ENCODE assay signal across 13 cellular contexts in the genomic region with DNA sequence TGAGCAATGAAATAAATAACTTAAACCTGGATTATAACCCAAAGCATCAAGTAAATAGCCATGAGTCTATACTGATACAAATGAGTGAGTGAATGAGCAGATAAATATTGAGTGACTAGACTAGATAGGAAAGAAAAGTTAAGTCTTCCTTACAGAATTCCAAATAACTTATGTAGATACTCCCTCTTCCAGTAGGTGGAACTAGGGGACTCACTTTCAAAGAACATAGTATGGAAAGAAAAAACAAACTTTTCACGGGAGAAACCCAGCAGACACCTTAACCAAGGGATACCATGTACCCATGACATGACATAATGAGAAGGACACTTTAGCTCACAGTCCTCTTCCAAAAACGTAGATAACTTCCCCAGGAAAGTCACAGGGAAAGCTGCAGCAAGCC. TPM values are rescaled to one million over a fixed set of nuclear protein-coding genes. Genes with fewer than 3 reads are reported as not detected.
DNase-seq lines count a peak whose midpoint lies in the region; ATAC-seq and TF ChIP-seq lines count a peak whose summit lies in the region.
"Had no signal": no experiment of that assay in that cellular context is flagged by ENCODE, and none has a peak within 500 bp of the region (broad histone marks: within the 10 kb centered on the region; RNA-seq: fewer than 3 reads in every experiment).

No MANE protein-coding gene starts in this region.

- no peaks in the 10 kb centered on the region for H3K27me3 Mint-ChIP-seq in activated naive CD4-positive, alpha-beta T cell treated with anti-CD3 and anti-CD28 coated beads, Interleukin-2, amount 50 U/mL, for 24 hours
- H3K27me3 Mint-ChIP-seq in activated naive CD4-positive, alpha-beta T cell treated with anti-CD3 and anti-CD28 coated beads, Interleukin-2, amount 10 ng/mL, durations not matched to agents 7 days and 5 days = no peaks in the 10 kb centered on the region
- H3K27me3 Mint-ChIP-seq: activated T-helper 17 cell treated with anti-CD3 and anti-CD28 coated beads, Interleukin-2, amount 50 U/mL, for 72 hours had no signal

- no peak for DNase-seq in activated naive CD4-positive, alpha-beta T cell treated with anti-CD3 and anti-CD28 coated beads, Interleukin-2, amount 10 ng/mL, durations not matched to agents 7 days and 5 days
- peak; percentile 14 for DNase-seq in SW480 (ENCODE audit: low spot score)
- DNase-seq in fibroblast of the aortic adventitia (ENCODE audit: low read depth) = peak; percentile 31
- DNase-seq in stimulated activated effector memory CD8-positive, alpha-beta T cell treated with anti-CD3 and anti-CD28 coated beads, Interleukin-12 subunit alpha, Interleukin-12 subunit beta, amount 100 ng/mL, for 72 hours (ENCODE audit: low spot score in 2 of 2) = no peak
- DNase-seq in AG20443 (ENCODE audit: low spot score) = no peak
- DNase-seq in dorsolateral prefrontal cortex = no peak
- DNase-seq: MG63; stimulated activated CD4-positive, alpha-beta T cell treated with anti-CD3 and anti-CD28 coated beads, Interleukin-12 subunit alpha, Interleukin-12 subunit beta, amount 100 ng/mL, for 4 hours had no signal

- H3K4me3 ChIP-seq in fibroblast of the aortic adventitia (ENCODE audit: low read depth, low read length) (no peak overlapping the region), dorsolateral prefrontal cortex (no peak overlapping the region)
- H3K4me3 ChIP-seq: MG63 had no signal

- CTCF ChIA-PET in activated naive CD4-positive, alpha-beta T cell treated with anti-CD3 and anti-CD28 coated beads, Interleukin-2, amount 10 ng/mL, durations not matched to agents 7 days and 5 days (lab: Charles Lee) = interaction anchor here (0.6 to 2.7 kb wide), 2 partner anchors 35 to 387 kb away, joined by 3 to 8 read pairs; no protein-coding TSS in a partner anchor

- no peaks in the 10 kb centered on the region for H3K9me3 Mint-ChIP-seq in activated naive CD4-positive, alpha-beta T cell treated with anti-CD3 and anti-CD28 coated beads, Interleukin-2, amount 50 U/mL, for 24 hours
- H3K9me3 Mint-ChIP-seq in activated naive CD4-positive, alpha-beta T cell treated with anti-CD3 and anti-CD28 coated beads, Interleukin-2, amount 10 ng/mL, durations not matched to agents 7 days and 5 days = no peaks in the 10 kb centered on the region
- no peaks in the 10 kb centered on the region for H3K9me3 Mint-ChIP-seq in stimulated activated effector memory CD8-positive, alpha-beta T cell treated with anti-CD3 and anti-CD28 coated beads, Interleukin-12 subunit alpha, Interleukin-12 subunit beta, amount 100 ng/mL, for 72 hours
- H3K9me3 Mint-ChIP-seq: activated T-helper 17 cell treated with anti-CD3 and anti-CD28 coated beads, Interleukin-2, amount 50 U/mL, for 72 hours had no signal

- peak overlapping the region; percentile 19 for H3K27ac Mint-ChIP-seq in activated naive CD4-positive, alpha-beta T cell treated with anti-CD3 and anti-CD28 coated beads, Interleukin-2, amount 50 U/mL, for 24 hours
- H3K27ac Mint-ChIP-seq in activated naive CD4-positive, alpha-beta T cell treated with anti-CD3 and anti-CD28 coated beads, Interleukin-2, amount 10 ng/mL, durations not matched to agents 7 days and 5 days = no peak overlapping the region
- H3K27ac Mint-ChIP-seq in stimulated activated effector memory CD8-positive, alpha-beta T cell treated with anti-CD3 and anti-CD28 coated beads, Interleukin-12 subunit alpha, Interleukin-12 subunit beta, amount 100 ng/mL, for 72 hours = peak overlapping the region; percentile 27
- H3K27ac Mint-ChIP-seq: activated T-helper 17 cell treated with anti-CD3 and anti-CD28 coated beads, Interleukin-2, amount 50 U/mL, for 72 hours had no signal

- H3K4me3 Mint-ChIP-seq in activated naive CD4-positive, alpha-beta T cell treated with anti-CD3 and anti-CD28 coated beads, Interleukin-2, amount 50 U/mL, for 24 hours = no peak overlapping the region
- no peak overlapping the region for H3K4me3 Mint-ChIP-seq in activated naive CD4-positive, alpha-beta T cell treated with anti-CD3 and anti-CD28 coated beads, Interleukin-2, amount 10 ng/mL, durations not matched to agents 7 days and 5 days
- H3K4me3 Mint-ChIP-seq in stimulated activated effector memory CD8-positive, alpha-beta T cell treated with anti-CD3 and anti-CD28 coated beads, Interleukin-12 subunit alpha, Interleukin-12 subunit beta, amount 100 ng/mL, for 72 hours = no peak overlapping the region
- H3K4me3 Mint-ChIP-seq: activated T-helper 17 cell treated with anti-CD3 and anti-CD28 coated beads, Interleukin-2, amount 50 U/mL, for 72 hours had no signal

- H3K27ac ChIP-seq in dorsolateral prefrontal cortex = no peak overlapping the region

- ATAC-seq in stimulated activated effector memory CD8-positive, alpha-beta T cell treated with anti-CD3 and anti-CD28 coated beads, Interleukin-12 subunit alpha, Interleukin-12 subunit beta, amount 100 ng/mL, for 72 hours = no peak
- no peak for ATAC-seq in GM21381 (IDR thresholded peaks at IDR 0.05; ENCODE audit: unreplicated experiment)
- ATAC-seq: activated CD4-positive, CD25-positive, alpha-beta regulatory T cell treated with anti-CD3 and anti-CD28 coated beads, Interleukin-2, amount 50 U/mL, for 24 hours; activated T-helper 17 cell treated with anti-CD3 and anti-CD28 coated beads, Interleukin-2, amount 50 U/mL, for 72 hours; Right ventricle myocardium inferior had no signal

- H3K4me1 Mint-ChIP-seq in activated naive CD4-positive, alpha-beta T cell treated with anti-CD3 and anti-CD28 coated beads, Interleukin-2, amount 50 U/mL, for 24 hours = peaks cover 17% of the 10 kb centered on the region
- H3K4me1 Mint-ChIP-seq in activated naive CD4-positive, alpha-beta T cell treated with anti-CD3 and anti-CD28 coated beads, Interleukin-2, amount 10 ng/mL, durations not matched to agents 7 days and 5 days = peaks cover 24% of the 10 kb centered on the region
- H3K4me1 Mint-ChIP-seq in stimulated activated effector memory CD8-positive, alpha-beta T cell treated with anti-CD3 and anti-CD28 coated beads, Interleukin-12 subunit alpha, Interleukin-12 subunit beta, amount 100 ng/mL, for 72 hours = peaks cover 42% of the 10 kb centered on the region

- intact Hi-C loops in dorsolateral prefrontal cortex (cut with DNase I) = no loop called here

- TF ChIP-seq CTCF in fibroblast of the aortic adventitia (IDR thresholded peaks at IDR 0.05; ENCODE audit: insufficient read depth, low read length) = no peak
- TF ChIP-seq CTCF in dorsolateral prefrontal cortex (IDR thresholded peaks at IDR 0.05 in 54 of 56, conservative IDR thresholded peaks at IDR 0.05 in 2 of 56; ENCODE audit: low read depth in 1 of 56, partially characterized antibody in 56 of 56) = peak in 20 of 56 donors; percentile 8 to 38 (median 16)

- H3K36me3 Mint-ChIP-seq in activated naive CD4-positive, alpha-beta T cell treated with anti-CD3 and anti-CD28 coated beads, Interleukin-2, amount 50 U/mL, for 24 hours = peaks cover 30% of the 10 kb centered on the region
- H3K36me3 Mint-ChIP-seq in activated naive CD4-positive, alpha-beta T cell treated with anti-CD3 and anti-CD28 coated beads, Interleukin-2, amount 10 ng/mL, durations not matched to agents 7 days and 5 days = peaks cover 56% of the 10 kb centered on the region
- peaks cover 99% of the 10 kb centered on the region for H3K36me3 Mint-ChIP-seq in stimulated activated effector memory CD8-positive, alpha-beta T cell treated with anti-CD3 and anti-CD28 coated beads, Interleukin-12 subunit alpha, Interleukin-12 subunit beta, amount 100 ng/mL, for 72 hours

- no peaks in the 10 kb centered on the region for H3K27me3 ChIP-seq in dorsolateral prefrontal cortex
- H3K27me3 ChIP-seq: MG63 had no signal

RNA-seq across cellular contexts. Expression of gene CSGALNACT2, which starts 32.2 kb away (rescaled TPM):
- total RNA-seq in fibroblast of the aortic adventitia (ENCODE audit: low replicate concordance) = 35.7 and 38.9 TPM in 2 replicates
- 10 to 100 TPM; 18.7 to 36.1 (median 23.8) TPM for total RNA-seq in dorsolateral prefrontal cortex

Comparison
In these comparisons a context has a peak if more than half of its experiments do, and no peak if none do; other contexts are left out.
1. DNase-seq: peak in SW480 (single experiment) and fibroblast of the aortic adventitia (single experiment); none in activated naive CD4-positive, alpha-beta T cell treated with anti-CD3 and anti-CD28 coated beads, Interleukin-2, amount 10 ng/mL, durations not matched to agents 7 days and 5 days (single experiment), stimulated activated effector memory CD8-positive, alpha-beta T cell treated with anti-CD3 and anti-CD28 coated beads, Interleukin-12 subunit alpha, Interleukin-12 subunit beta, amount 100 ng/mL, for 72 hours (0 of 2), AG20443 (single experiment) and dorsolateral prefrontal cortex (0 of 10).